1 cellular context compared by ENCODE assay signal in the genomic region with DNA sequence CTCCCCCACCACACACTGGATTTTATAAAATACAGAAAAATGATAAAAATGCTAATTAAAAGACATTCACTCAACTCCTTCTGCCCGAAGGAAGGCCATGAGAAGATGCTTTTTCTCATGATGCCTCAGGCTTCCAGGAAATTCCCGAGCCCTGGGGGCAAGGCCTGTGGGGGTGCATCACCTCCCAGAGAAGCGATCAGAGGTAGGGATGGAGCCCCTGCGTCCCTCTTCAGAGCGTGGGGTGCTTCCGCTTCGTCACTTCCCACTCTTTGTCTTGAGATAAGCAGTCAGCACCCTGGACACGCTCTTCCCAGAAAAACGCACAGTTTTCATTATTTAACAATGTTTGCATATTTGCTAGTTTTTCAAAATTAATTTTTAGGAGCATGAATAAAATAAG.
TF ChIP-seq lines count a peak whose summit lies in the region.

No MANE protein-coding gene starts in this region.

TF ChIP-seq in K562, 482 proteins besides CTCF, POLR2A, EP300 and RAD21:
- TF ChIP-seq, protein P1, sequence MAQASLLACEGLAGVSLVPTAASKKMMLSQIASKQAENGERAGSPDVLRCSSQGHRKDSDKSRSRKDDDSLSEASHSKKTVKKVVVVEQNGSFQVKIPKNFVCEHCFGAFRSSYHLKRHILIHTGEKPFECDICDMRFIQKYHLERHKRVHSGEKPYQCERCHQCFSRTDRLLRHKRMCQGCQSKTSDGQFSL (CRISPR knock-in tag; IDR thresholded peaks at IDR 0.05), result no peak
- TF ChIP-seq, protein P1 (tag; IDR thresholded peaks at IDR 0.05), result 0 out of 4 replicates have a peak, but pooled peaks of 1 of the 2 experiments have one; percentile 27
- TF ChIP-seq CREM (IDR thresholded peaks at IDR 0.05; ENCODE audit: low read depth), result 0 out of 2 replicates have a peak, but pooled peaks have one; percentile 26
- TF ChIP-seq, protein P2, sequence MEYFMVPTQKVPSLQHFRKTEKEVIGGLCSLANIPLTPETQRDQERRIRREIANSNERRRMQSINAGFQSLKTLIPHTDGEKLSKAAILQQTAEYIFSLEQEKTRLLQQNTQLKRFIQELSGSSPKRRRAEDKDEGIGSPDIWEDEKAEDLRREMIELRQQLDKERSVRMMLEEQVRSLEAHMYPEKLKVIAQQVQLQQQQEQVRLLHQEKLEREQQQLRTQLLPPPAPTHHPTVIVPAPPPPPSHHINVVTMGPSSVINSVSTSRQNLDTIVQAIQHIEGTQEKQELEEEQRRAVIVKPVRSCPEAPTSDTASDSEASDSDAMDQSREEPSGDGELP (CRISPR knock-in tag; IDR thresholded peaks at IDR 0.05; ENCODE audit: borderline replicate concordance), result no peak
- 0 out of 2 replicates have a peak, but pooled peaks have one; percentile 49 for TF ChIP-seq GABPA (tag; conservative IDR thresholded peaks at IDR 0.05; ENCODE audit: low read depth)
- no peak for TF ChIP-seq ATF1 (CRISPR knock-in tag; IDR thresholded peaks at IDR 0.05)
- TF ChIP-seq ATF1 (tag; IDR thresholded peaks at IDR 0.05), result 0 out of 2 replicates have a peak, but pooled peaks have one; percentile 13
- no peak for TF ChIP-seq MEIS2 (IDR thresholded peaks at IDR 0.05; ENCODE audit: partially characterized antibody)
- TF ChIP-seq, protein P3, sequence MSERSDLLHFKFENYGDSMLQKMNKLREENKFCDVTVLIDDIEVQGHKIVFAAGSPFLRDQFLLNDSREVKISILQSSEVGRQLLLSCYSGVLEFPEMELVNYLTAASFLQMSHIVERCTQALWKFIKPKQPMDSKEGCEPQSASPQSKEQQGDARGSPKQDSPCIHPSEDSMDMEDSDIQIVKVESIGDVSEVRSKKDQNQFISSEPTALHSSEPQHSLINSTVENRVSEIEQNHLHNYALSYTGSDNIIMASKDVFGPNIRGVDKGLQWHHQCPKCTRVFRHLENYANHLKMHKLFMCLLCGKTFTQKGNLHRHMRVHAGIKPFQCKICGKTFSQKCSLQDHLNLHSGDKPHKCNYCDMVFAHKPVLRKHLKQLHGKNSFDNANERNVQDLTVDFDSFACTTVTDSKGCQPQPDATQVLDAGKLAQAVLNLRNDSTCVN (CRISPR knock-in tag; IDR thresholded peaks at IDR 0.05), result no peak
- no peak for TF ChIP-seq PHF21A (IDR thresholded peaks at IDR 0.05; ENCODE audit: borderline replicate concordance, low read depth)
